Comparison of ENCODE assay signal across 10 cellular contexts in the genomic region with DNA sequence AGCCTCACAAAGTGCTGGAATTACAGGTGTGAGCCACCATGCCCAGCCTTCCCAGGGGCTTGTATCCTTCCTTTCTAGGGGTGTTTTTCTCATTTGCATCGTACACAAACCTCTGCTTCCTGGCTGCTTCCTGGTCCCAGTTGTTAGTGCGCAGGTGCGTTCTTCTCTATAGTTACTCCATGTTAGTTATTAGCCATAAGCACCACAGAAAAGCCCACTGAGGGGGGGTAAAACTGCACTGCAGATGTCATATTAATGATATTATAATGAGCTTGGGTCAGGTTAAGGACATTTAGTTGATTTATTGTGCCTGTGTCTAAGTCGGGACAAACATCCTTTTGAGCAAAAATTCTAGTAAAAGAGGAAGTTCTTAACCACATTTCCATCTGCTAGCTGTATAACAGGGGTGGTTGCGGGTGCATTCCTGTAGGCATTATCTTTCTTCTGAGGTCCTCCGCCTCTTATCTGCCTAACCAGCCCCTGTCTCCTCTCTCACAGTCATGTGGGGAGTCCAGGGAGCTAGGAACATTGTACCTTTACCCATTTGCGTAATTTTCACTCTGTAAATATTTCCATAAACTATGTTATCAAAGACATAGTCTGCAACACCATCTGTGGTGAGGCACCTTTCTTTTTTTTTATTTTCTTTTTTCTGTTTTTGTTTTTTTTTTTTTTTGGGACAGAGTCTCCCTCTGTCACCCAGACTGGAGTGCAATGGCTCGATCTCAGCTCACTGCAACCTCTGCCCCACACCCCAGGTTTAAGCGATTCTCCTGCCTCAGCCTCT. TPM values are rescaled to one million over a fixed set of nuclear protein-coding genes. Genes with fewer than 3 reads are reported as not detected.
DNase-seq lines count a peak whose midpoint lies in the region; ATAC-seq and TF ChIP-seq lines count a peak whose summit lies in the region.
"Had no signal": no experiment of that assay in that cellular context is flagged by ENCODE, and none has a peak within 500 bp of the region (broad histone marks: within the 10 kb centered on the region; RNA-seq: fewer than 3 reads in every experiment).

No MANE protein-coding gene starts in this region.

- peak overlapping the region; percentile 30 for H3K4me3 ChIP-seq in OCI-LY1 (ENCODE audit: low read depth, low read length, poor library complexity, severe bottlenecking)

- H3K27me3 ChIP-seq in OCI-LY1 (ENCODE audit: insufficient read depth, low read length) = no peaks in the 10 kb centered on the region

- H3K9me3 Mint-ChIP-seq in activated naive CD8-positive, alpha-beta T cell treated with anti-CD3 and anti-CD28 coated beads, Interleukin-2, amount 50 U/mL, for 24 hours = no peaks in the 10 kb centered on the region

- H3K4me2 ChIP-seq in OCI-LY1 (ENCODE audit: low read length) = peak overlapping the region; percentile 55

- no peaks in the 10 kb centered on the region for H3K27me3 Mint-ChIP-seq in activated naive CD8-positive, alpha-beta T cell treated with anti-CD3 and anti-CD28 coated beads, Interleukin-2, amount 50 U/mL, for 24 hours

- H3K79me2 ChIP-seq in OCI-LY1 (ENCODE audit: insufficient read depth, low read length) = no peaks in the 10 kb centered on the region

- ATAC-seq in GM19043 (IDR thresholded peaks at IDR 0.05; ENCODE audit: low read depth, unreplicated experiment) = peak; percentile 53
- peak; percentile 72 for ATAC-seq in activated naive CD8-positive, alpha-beta T cell treated with anti-CD3 and anti-CD28 coated beads, Interleukin-2, amount 50 U/mL, for 24 hours
- ATAC-seq in HG02610 (IDR thresholded peaks at IDR 0.05; ENCODE audit: unreplicated experiment) = no peak

- peaks cover 16% of the 10 kb centered on the region for H3K4me1 Mint-ChIP-seq in activated naive CD8-positive, alpha-beta T cell treated with anti-CD3 and anti-CD28 coated beads, Interleukin-2, amount 50 U/mL, for 24 hours

- H2AFZ ChIP-seq in OCI-LY1 (ENCODE audit: low read length) = no peak overlapping the region

- peak overlapping the region; percentile 21 for H3K4me3 Mint-ChIP-seq in activated naive CD8-positive, alpha-beta T cell treated with anti-CD3 and anti-CD28 coated beads, Interleukin-2, amount 50 U/mL, for 24 hours

- no peaks in the 10 kb centered on the region for H4K20me1 ChIP-seq in OCI-LY1 (ENCODE audit: insufficient read depth, low read length)

- H3K4me1 ChIP-seq in OCI-LY1 (ENCODE audit: insufficient read depth, low read length, severe bottlenecking) = peaks cover 14% of the 10 kb centered on the region

- H3F3A ChIP-seq in OCI-LY1 (ENCODE audit: insufficient read depth, low read length) = no peaks in the 10 kb centered on the region

- peak overlapping the region; percentile 8 for H3K27ac ChIP-seq in OCI-LY1 (ENCODE audit: low read depth, low read length, poor library complexity, severe bottlenecking)

- no peak overlapping the region for H3K9ac ChIP-seq in OCI-LY1 (ENCODE audit: low read length)

- no peaks in the 10 kb centered on the region for H3K36me3 ChIP-seq in OCI-LY1 (ENCODE audit: insufficient read depth, low read length)

- H3K9me3 ChIP-seq in OCI-LY1 (ENCODE audit: low read length) = no peaks in the 10 kb centered on the region

- no peaks in the 10 kb centered on the region for H3K9me2 ChIP-seq in OCI-LY1 (ENCODE audit: low read depth, low read length)

- H3K27ac Mint-ChIP-seq in activated naive CD8-positive, alpha-beta T cell treated with anti-CD3 and anti-CD28 coated beads, Interleukin-2, amount 50 U/mL, for 24 hours = peak overlapping the region; percentile 40

- TF ChIP-seq CTCF in OCI-LY1 (IDR thresholded peaks at IDR 0.05; ENCODE audit: low read length) = no peak

- peak; percentile 38 for DNase-seq in A172 (ENCODE audit: low spot score)
- DNase-seq in activated naive CD8-positive, alpha-beta T cell treated with anti-CD3 and anti-CD28 coated beads, Interleukin-2, amount 50 U/mL, for 24 hours = no peak
- DNase-seq in NCI-H82 (lab: John Stamatoyannopoulos, UW) = no peak
- DNase-seq in NCI-H187 treated with DMSO at 0.1 percent for 48 hours (lab: John Stamatoyannopoulos, UW) = no peak
- DNase-seq in DMS79 treated with DMSO at 0.1 percent for 48 hours (lab: John Stamatoyannopoulos, UW) = no peak
- DNase-seq: NCI-H1417; stimulated activated CD4-positive, alpha-beta T cell treated with anti-CD3 and anti-CD28 coated beads, Interleukin-1b, Interleukin-23, amount 100 ng/mL, for 48 hours had no signal

- no peaks in the 10 kb centered on the region for H3K36me3 Mint-ChIP-seq in activated naive CD8-positive, alpha-beta T cell treated with anti-CD3 and anti-CD28 coated beads, Interleukin-2, amount 50 U/mL, for 24 hours (ENCODE audit: low read depth)

RNA-seq across cellular contexts. Expression of a gene that starts 23.6 kb away (rescaled TPM):
- total RNA-seq in A172 (2014; rRNA removed; shearing (Covaris generic)) = not detected in 2 replicates
